Comparison of ENCODE assay signal across 27 cellular contexts in the genomic region with DNA sequence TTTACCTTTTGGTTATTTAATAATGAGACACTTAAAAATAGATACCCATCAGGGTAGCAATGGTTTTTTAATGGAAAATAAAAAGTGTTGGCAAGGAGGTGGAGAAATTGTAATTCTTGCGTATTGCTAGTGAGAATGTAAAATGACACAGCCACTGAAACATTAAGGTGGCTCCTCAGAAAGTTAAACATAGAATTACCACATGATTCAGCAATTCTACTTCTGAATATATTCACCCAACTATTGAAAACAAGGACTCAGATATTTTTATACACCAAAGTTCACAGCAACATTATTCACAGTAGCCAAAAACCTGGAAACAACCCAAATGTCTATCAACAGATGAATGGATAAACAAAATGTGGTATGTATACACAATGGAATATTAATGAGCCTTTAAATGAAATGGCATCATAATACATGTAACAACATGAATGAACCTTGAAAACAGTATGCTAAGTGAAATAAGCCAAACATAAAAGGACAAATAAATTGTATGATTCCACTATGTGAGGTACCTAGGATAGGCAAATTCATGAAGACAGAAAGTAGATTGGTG.
"Had no signal": no experiment of that assay in that cellular context is flagged by ENCODE, and none has a peak within 500 bp of the region (broad histone marks: within the 10 kb centered on the region; RNA-seq: fewer than 3 reads in every experiment).

No MANE protein-coding gene starts in this region.

- H3K9me3 Mint-ChIP-seq: endodermal cell; memory B cell; natural killer cell treated with Interleukin-12 subunit alpha and Interleukin-12 subunit beta and Interleukin-15 and Interleukin-18, amount 100 ng/mL, for 72 hours; neural progenitor cell; type B pancreatic cell had no signal

- H3K4me3 Mint-ChIP-seq: dendritic cell treated with granulocyte-macrophage colony-stimulating factor and Interleukin-4, amounts not matched to agents 40 ng/mL and 50 ng/mL, for 4 days; endodermal cell; memory B cell; naive B cell; natural killer cell treated with Interleukin-12 subunit alpha and Interleukin-12 subunit beta and Interleukin-15 and Interleukin-18, amount 100 ng/mL, for 72 hours; neural progenitor cell; stimulated activated memory B cell treated with anti-CD40 and anti-IgM and Interleukin-4, amounts not matched to agents 10 μg/mL and 1 μg/mL and 100 μg/mL, for 72 hours; type B pancreatic cell had no signal

- H3K4me1 Mint-ChIP-seq: memory B cell; naive B cell; neural progenitor cell; stimulated activated memory B cell treated with anti-CD40 and anti-IgM and Interleukin-4, amounts not matched to agents 10 μg/mL and 1 μg/mL and 100 μg/mL, for 72 hours had no signal

- H3K27me3 ChIP-seq: colonic mucosa, esophagus muscularis mucosa, foreskin keratinocyte, gastroesophageal sphincter, heart left ventricle, neural progenitor cell, sigmoid colon, spleen, testis, tibial artery had no signal

- H3K27me3 Mint-ChIP-seq: dendritic cell treated with granulocyte-macrophage colony-stimulating factor and Interleukin-4, amounts not matched to agents 40 ng/mL and 50 ng/mL, for 4 days; type B pancreatic cell had no signal

- H3K4me3 ChIP-seq: colonic mucosa, esophagus muscularis mucosa, gastroesophageal sphincter, heart left ventricle, lung, mucosa of descending colon, neural progenitor cell, prostate gland, sigmoid colon, skin epidermis, spleen, testis, tibial artery had no signal

- H2AFZ ChIP-seq: neural progenitor cell had no signal

- DNase-seq: colonic mucosa; effector CD8-positive, alpha-beta T cell; endodermal cell; heart left ventricle; hippocampal formation; mucosa of descending colon; naive B cell; right cardiac atrium; sigmoid colon; spleen; stimulated activated CD4-positive, alpha-beta T cell treated with anti-CD3 and anti-CD28 coated beads, Interleukin-4, amount 100 ng/mL, for 4 hours; stimulated activated naive CD8-positive, alpha-beta T cell treated with anti-CD3 and anti-CD28 coated beads, Interleukin-15, Interleukin-2, amounts not matched to agents 100 U/mL and 50 U/mL, for 24 hours; substantia nigra; testis; tibial artery had no signal

- H3K36me3 Mint-ChIP-seq: memory B cell; naive B cell; natural killer cell treated with Interleukin-12 subunit alpha and Interleukin-12 subunit beta and Interleukin-15 and Interleukin-18, amount 100 ng/mL, for 72 hours; neural progenitor cell; stimulated activated memory B cell treated with anti-CD40 and anti-IgM and Interleukin-4, amounts not matched to agents 10 μg/mL and 1 μg/mL and 100 μg/mL, for 72 hours; type B pancreatic cell had no signal

- H3K4me1 ChIP-seq: colonic mucosa, foreskin keratinocyte, neural progenitor cell, prostate gland, spleen, testis had no signal

- H3K4me2 ChIP-seq: neural progenitor cell had no signal

- H3K27ac ChIP-seq: colonic mucosa, esophagus muscularis mucosa, foreskin keratinocyte, neural progenitor cell, prostate gland, skin epidermis, spleen, testis had no signal

- H3K9me3 ChIP-seq: colonic mucosa, esophagus muscularis mucosa, gastroesophageal sphincter, heart left ventricle, mucosa of descending colon, prostate gland, sigmoid colon, spleen, testis, tibial artery had no signal

- ATAC-seq: foreskin keratinocyte; gastroesophageal sphincter; heart left ventricle; mucosa of descending colon; natural killer cell treated with Interleukin-12 subunit alpha and Interleukin-12 subunit beta and Interleukin-15 and Interleukin-18, amount 100 ng/mL, for 72 hours; right cardiac atrium; stimulated activated memory B cell treated with anti-CD40 and anti-IgM and Interleukin-4, amounts not matched to agents 10 μg/mL and 1 μg/mL and 100 μg/mL, for 72 hours; stimulated activated naive CD8-positive, alpha-beta T cell treated with anti-CD3 and anti-CD28 coated beads, Interleukin-15, Interleukin-2, amounts not matched to agents 100 U/mL and 50 U/mL, for 24 hours had no signal

- H3K36me3 ChIP-seq: colonic mucosa, esophagus muscularis mucosa, gastroesophageal sphincter, heart left ventricle, neural progenitor cell, prostate gland, sigmoid colon, spleen, tibial artery had no signal

- H3K27ac Mint-ChIP-seq: dendritic cell treated with granulocyte-macrophage colony-stimulating factor and Interleukin-4, amounts not matched to agents 40 ng/mL and 50 ng/mL, for 4 days; endodermal cell; memory B cell; naive B cell; natural killer cell treated with Interleukin-12 subunit alpha and Interleukin-12 subunit beta and Interleukin-15 and Interleukin-18, amount 100 ng/mL, for 72 hours; neural progenitor cell; stimulated activated memory B cell treated with anti-CD40 and anti-IgM and Interleukin-4, amounts not matched to agents 10 μg/mL and 1 μg/mL and 100 μg/mL, for 72 hours; type B pancreatic cell had no signal
